8 cellular contexts compared by ENCODE assay signal in genomic region chr9:38087934-38088925, GRCh38. TPM values are rescaled to one million over a fixed set of nuclear protein-coding genes. Genes with fewer than 3 reads are reported as not detected.
DNase-seq lines count a peak whose midpoint lies in the region; ATAC-seq and TF ChIP-seq lines count a peak whose summit lies in the region.

No MANE protein-coding gene starts in this region.

- 33% methylated on average over 8 of the region's 8 CpGs for WGBS in liver

- TF ChIP-seq RAD21 in Ishikawa (IDR thresholded peaks at IDR 0.05; ENCODE audit: low read depth) (peak; percentile 80), liver (IDR thresholded peaks at IDR 0.05) (peak; percentile 77 to 89)

- H3K36me3 ChIP-seq in liver (ENCODE audit: control insufficient read depth in 4 of 4, insufficient read depth in 3 of 4, low read depth in 1 of 4, low read length in 3 of 4): no peaks in the 10 kb centered on the region

- no peak for TF ChIP-seq EP300 in Ishikawa (IDR thresholded peaks at IDR 0.05; ENCODE audit: borderline replicate concordance)

- TF ChIP-seq CTCF in WTC11 (IDR thresholded peaks at IDR 0.05) (peak; percentile 98), liver (IDR thresholded peaks at IDR 0.05; ENCODE audit: low read depth, low read length, missing input control) (peak; percentile 93)

- DNase-seq in Ammon's horn (ENCODE audit: low spot score) (peak; percentile 75), WTC11 (ENCODE audit: low spot score) (peak; percentile 90), caudate nucleus (lab: John Stamatoyannopoulos, UW) (peak in 55 of 61 donors; percentile 7 to 83 (median 52))
- DNase-seq in stimulated activated CD4-positive, alpha-beta T cell treated with anti-CD3 and anti-CD28 coated beads, TNF-alpha, amount 100 ng/mL, for 4 hours (ENCODE audit: low read depth in 3 of 3): peak; percentile 46 to 53 (median 47)

- POLR2A ChIA-PET in WTC11 (lab: Charles Lee): interaction anchor here (0.7 kb wide), 1 partner anchor 175 kb away, joined by 3 read pairs; no protein-coding TSS in a partner anchor

- no peak overlapping the region for H3K4me3 Mint-ChIP-seq in WTC11

- no peaks in the 10 kb centered on the region for H3K27me3 ChIP-seq in liver (ENCODE audit: control insufficient read depth in 4 of 4, insufficient read depth in 4 of 4, low read length in 3 of 4)

- H3K36me3 Mint-ChIP-seq in WTC11: no peaks in the 10 kb centered on the region

- no peak overlapping the region for H3K4me3 ChIP-seq in liver (ENCODE audit: low read depth in 1 of 3, low read length in 3 of 3)

- H3K9me3 Mint-ChIP-seq in WTC11: no peaks in the 10 kb centered on the region

- peaks cover 0 to 4% (median 1%) of the 10 kb centered on the region in 4 donors for H3K4me1 ChIP-seq in liver (ENCODE audit: control insufficient read depth in 4 of 4, insufficient read depth in 4 of 4, low read length in 3 of 4)

- H3K9ac ChIP-seq in liver (ENCODE audit: low read depth in 1 of 2, low read length in 2 of 2): no peak overlapping the region

- H3K4me1 Mint-ChIP-seq in WTC11: peaks cover 25% of the 10 kb centered on the region

- H3K27ac ChIP-seq in caudate nucleus (ENCODE audit: low read depth, low read length) (no peak overlapping the region), liver (ENCODE audit: low read depth in 1 of 2, low read length in 2 of 2) (no peak overlapping the region)

- H3K9me3 ChIP-seq in liver (ENCODE audit: control insufficient read depth in 4 of 4, low read length in 3 of 4): no peaks in the 10 kb centered on the region

- no peak overlapping the region for H3K27ac Mint-ChIP-seq in WTC11

- ATAC-seq in GM18909 (IDR thresholded peaks at IDR 0.05; ENCODE audit: poor library complexity, unreplicated experiment) (peak; percentile 46), WTC11 (peak; percentile 88), HG03097 (IDR thresholded peaks at IDR 0.05; ENCODE audit: low FRiP score, unreplicated experiment) (no peak)

- CTCF ChIA-PET in WTC11 (lab: Charles Lee): interaction anchor here (0.5 to 4.7 kb wide), 61 partner anchors 8 to 577 kb away, joined by 3 to 61 read pairs (median 4); partner anchors contain the start of genes ALDH1B1, EXOSC3 and SHB

- no peaks in the 10 kb centered on the region; the same call in 1 of the 2 replicates for H3K27me3 Mint-ChIP-seq in WTC11 (ENCODE audit: low read depth)

TF ChIP-seq in Ishikawa, 13 proteins besides CTCF, POLR2A, EP300 and RAD21:
- no peak for TF ChIP-seq ZBTB7A (IDR thresholded peaks at IDR 0.05; ENCODE audit: low read depth)
- peak; percentile 65 for TF ChIP-seq NFIC (IDR thresholded peaks at IDR 0.05)

TF ChIP-seq in WTC11, 78 proteins besides CTCF, POLR2A, EP300 and RAD21 (continues in another document):
- TF ChIP-seq ZNF671 (CRISPR knock-in tag; IDR thresholded peaks at IDR 0.05) (no peak), ESRRA (CRISPR knock-in tag; IDR thresholded peaks at IDR 0.05; ENCODE audit: borderline replicate concordance) (no peak), GRHL2 (CRISPR knock-in tag; IDR thresholded peaks at IDR 0.05; ENCODE audit: insufficient replicate concordance, severe bottlenecking) (no peak), E2F1 (CRISPR knock-in tag; IDR thresholded peaks at IDR 0.05) (no peak), CDX4 (CRISPR knock-in tag; IDR thresholded peaks at IDR 0.05; ENCODE audit: borderline replicate concordance) (no peak), MXD4 (CRISPR knock-in tag; IDR thresholded peaks at IDR 0.05; ENCODE audit: borderline replicate concordance) (no peak), KAT7 (CRISPR knock-in tag; IDR thresholded peaks at IDR 0.05; ENCODE audit: borderline replicate concordance) (no peak), OVOL2 (CRISPR knock-in tag; IDR thresholded peaks at IDR 0.05; ENCODE audit: borderline replicate concordance) (no peak), NR3C1 (CRISPR knock-in tag; conservative IDR thresholded peaks at IDR 0.05; ENCODE audit: low read depth) (no peak), ZBTB43 (CRISPR knock-in tag; IDR thresholded peaks at IDR 0.05) (no peak)

TF ChIP-seq in liver, 16 proteins besides CTCF, POLR2A, EP300 and RAD21:
- no peak for TF ChIP-seq HNF4A (conservative IDR thresholded peaks at IDR 0.05)
- TF ChIP-seq YY1 (IDR thresholded peaks at IDR 0.05): no peak
- TF ChIP-seq RXRA (IDR thresholded peaks at IDR 0.05): peak in 1 of 2 donors; percentile 37
- TF ChIP-seq JUND (IDR thresholded peaks at IDR 0.05): no peak
- TF ChIP-seq TAF1 (conservative IDR thresholded peaks at IDR 0.05): no peak
- TF ChIP-seq SP1 (IDR thresholded peaks at IDR 0.05): no peak
- no peak for TF ChIP-seq FOXA2 (IDR thresholded peaks at IDR 0.05)
- TF ChIP-seq NR2F2 (IDR thresholded peaks at IDR 0.05): no peak
- no peak for TF ChIP-seq ATF3 (IDR thresholded peaks at IDR 0.05)

RNA-seq across cellular contexts. Expression of gene SHB, which starts 19.2 kb away (rescaled TPM):
- total RNA-seq in WTC11 (2021) (9.5 to 12.2 TPM (median 10.6 TPM) in 3 replicates), liver (10 to 100 TPM in 1 of 2 donors, 1 to 10 TPM in 1; 3.4 to 17.3 TPM)
- polyA plus RNA-seq in liver: 10 to 100 TPM in 1 of 2 donors, 1 to 10 TPM in 1; 3.6 to 10.4 TPM
